ENCODE assay signal across 1 cellular context in the genomic region with DNA sequence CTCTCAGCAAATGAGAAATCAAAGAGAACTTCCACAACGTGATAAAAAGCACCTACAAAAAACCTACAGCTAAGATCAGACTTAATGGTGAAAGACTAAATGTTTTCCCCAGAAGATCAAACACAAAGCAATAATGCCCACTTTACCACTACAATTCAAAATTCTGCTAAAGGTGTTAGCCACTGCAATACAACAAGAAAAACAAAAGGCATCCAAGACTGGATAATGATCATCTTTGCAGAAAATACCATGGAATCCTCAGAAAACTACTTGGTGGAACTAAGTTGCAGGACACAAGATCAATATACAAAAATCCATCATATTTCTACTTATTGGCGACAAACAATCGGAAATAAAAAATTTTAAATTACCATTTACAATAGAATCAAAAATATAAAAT.
A peak's percentile ranks its signal among the peaks of the same experiment; 100 is the strongest.
TF ChIP-seq lines count a peak whose summit lies in the region.

No MANE protein-coding gene starts in this region.

TF ChIP-seq in HepG2, 621 proteins besides CTCF, POLR2A, EP300 and RAD21:
- TF ChIP-seq PHF5A (CRISPR knock-in tag; IDR thresholded peaks at IDR 0.05; ENCODE audit: low read depth, unreplicated experiment) (no peak), KDM1A (CRISPR knock-in tag; IDR thresholded peaks at IDR 0.05) (0 out of 2 replicates have a peak, but pooled peaks have one; percentile 64), ZMYM2 (CRISPR knock-in tag; IDR thresholded peaks at IDR 0.05) (0 out of 2 replicates have a peak, but pooled peaks have one; percentile 50)
- TF ChIP-seq, protein P1, sequence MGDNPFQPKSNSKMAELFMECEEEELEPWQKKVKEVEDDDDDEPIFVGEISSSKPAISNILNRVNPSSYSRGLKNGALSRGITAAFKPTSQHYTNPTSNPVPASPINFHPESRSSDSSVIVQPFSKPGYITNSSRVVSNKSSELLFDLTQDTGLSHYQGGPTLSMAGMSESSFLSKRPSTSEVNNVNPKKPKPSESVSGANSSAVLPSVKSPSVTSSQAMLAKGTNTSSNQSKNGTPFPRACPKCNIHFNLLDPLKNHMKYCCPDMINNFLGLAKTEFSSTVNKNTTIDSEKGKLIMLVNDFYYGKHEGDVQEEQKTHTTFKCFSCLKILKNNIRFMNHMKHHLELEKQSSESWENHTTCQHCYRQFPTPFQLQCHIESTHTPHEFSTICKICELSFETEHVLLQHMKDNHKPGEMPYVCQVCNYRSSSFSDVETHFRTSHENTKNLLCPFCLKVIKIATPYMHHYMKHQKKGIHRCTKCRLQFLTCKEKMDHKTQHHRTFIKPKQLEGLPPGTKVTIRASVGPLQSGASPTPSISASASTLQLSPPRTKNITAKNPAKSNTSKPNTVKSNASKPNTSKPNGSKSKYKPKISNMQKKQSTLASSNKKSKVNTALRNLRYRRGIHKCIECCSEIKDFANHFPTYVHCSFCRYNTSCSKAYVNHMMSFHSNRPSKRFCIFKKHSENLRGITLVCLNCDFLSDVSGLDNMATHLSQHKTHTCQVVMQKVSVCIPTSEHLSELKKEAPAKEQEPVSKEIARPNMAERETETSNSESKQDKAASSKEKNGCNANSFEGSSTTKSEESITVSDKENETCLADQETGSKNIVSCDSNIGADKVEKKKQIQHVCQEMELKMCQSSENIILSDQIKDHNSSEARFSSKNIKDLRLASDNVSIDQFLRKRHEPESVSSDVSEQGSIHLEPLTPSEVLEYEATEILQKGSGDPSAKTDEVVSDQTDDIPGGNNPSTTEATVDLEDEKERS (CRISPR knock-in tag; IDR thresholded peaks at IDR 0.05), result peak; percentile 90
